In the genomic region with DNA sequence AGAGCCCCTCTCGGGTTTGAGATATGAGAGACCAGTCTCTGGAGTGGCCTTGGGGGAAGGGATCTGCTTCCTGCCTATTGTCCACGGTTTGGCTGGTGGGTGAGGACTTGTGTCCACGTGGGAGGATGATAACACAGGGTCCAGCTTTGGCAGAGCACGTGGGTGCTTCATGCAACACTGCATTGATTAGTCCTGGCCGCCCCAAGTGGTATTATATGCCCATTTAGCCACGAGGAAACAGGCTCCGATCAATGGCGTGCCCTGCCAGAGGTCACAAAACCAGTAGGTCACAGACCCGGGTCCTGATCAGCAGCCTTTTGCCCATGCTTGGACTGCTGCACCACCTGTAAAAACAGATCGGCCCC, we compare ENCODE assay signal across 17 cellular contexts.
"Had no signal": no experiment of that assay in that cellular context is flagged by ENCODE, and none has a peak within 500 bp of the region (broad histone marks: within the 10 kb centered on the region; RNA-seq: fewer than 3 reads in every experiment).

No MANE protein-coding gene starts in this region.

- H3K9me3 ChIP-seq: thyroid gland, upper lobe of right lung had no signal

- H3K36me3 ChIP-seq: left ventricle myocardium inferior, thyroid gland, upper lobe of right lung had no signal

- H3K36me3 Mint-ChIP-seq: activated naive CD4-positive, alpha-beta T cell treated with anti-CD3 and anti-CD28 coated beads, Interleukin-2, amount 50 U/mL, for 72 hours; brain had no signal

- H3K27ac ChIP-seq: left ventricle myocardium inferior, thyroid gland had no signal

- H3K27me3 Mint-ChIP-seq: brain had no signal

- H3K9me3 Mint-ChIP-seq: activated CD4-positive, alpha-beta memory T cell treated with anti-CD3 and anti-CD28 coated beads, Interleukin-2, amount 10 ng/mL, durations not matched to agents 7 days and 5 days; activated CD4-positive, alpha-beta T cell treated with anti-CD3 and anti-CD28 coated beads, Interleukin-2, amount 10 ng/mL, durations not matched to agents 24 days and 14 days; dendritic cell treated with granulocyte-macrophage colony-stimulating factor and Interleukin-4, amounts not matched to agents 40 ng/mL and 50 ng/mL, for 4 days had no signal

- H3K4me1 ChIP-seq: thyroid gland, upper lobe of right lung had no signal

- H3K4me3 ChIP-seq: left ventricle myocardium inferior, thyroid gland, upper lobe of right lung had no signal

- H3K27ac Mint-ChIP-seq: activated CD4-positive, alpha-beta memory T cell treated with anti-CD3 and anti-CD28 coated beads, Interleukin-2, amount 10 ng/mL, durations not matched to agents 7 days and 5 days; activated CD4-positive, alpha-beta T cell treated with anti-CD3 and anti-CD28 coated beads, Interleukin-2, amount 10 ng/mL, durations not matched to agents 24 days and 14 days; activated naive CD4-positive, alpha-beta T cell treated with anti-CD3 and anti-CD28 coated beads, Interleukin-2, amount 50 U/mL, for 72 hours; dendritic cell treated with granulocyte-macrophage colony-stimulating factor and Interleukin-4, amounts not matched to agents 40 ng/mL and 50 ng/mL, for 4 days; nephron; progenitor cell of endocrine pancreas; T-helper 17 cell had no signal

- DNase-seq: activated CD4-positive, CD25-positive, alpha-beta regulatory T cell; aorta; effector CD8-positive, alpha-beta T cell; left ventricle myocardium inferior; occipital lobe; SW 1271; T-helper 17 cell; upper lobe of right lung had no signal

- H3K27me3 ChIP-seq: thyroid gland, upper lobe of right lung had no signal

- ATAC-seq: activated naive CD4-positive, alpha-beta T cell treated with anti-CD3 and anti-CD28 coated beads, Interleukin-2, amount 50 U/mL, for 72 hours; stimulated activated naive CD8-positive, alpha-beta T cell treated with anti-CD3 and anti-CD28 coated beads, Interleukin-15, Interleukin-2, amounts not matched to agents 100 U/mL and 50 U/mL, for 24 hours; T-helper 17 cell had no signal

- H3K4me3 Mint-ChIP-seq: activated CD4-positive, alpha-beta memory T cell treated with anti-CD3 and anti-CD28 coated beads, Interleukin-2, amount 10 ng/mL, durations not matched to agents 7 days and 5 days; activated CD4-positive, alpha-beta T cell treated with anti-CD3 and anti-CD28 coated beads, Interleukin-2, amount 10 ng/mL, durations not matched to agents 24 days and 14 days; brain; dendritic cell treated with granulocyte-macrophage colony-stimulating factor and Interleukin-4, amounts not matched to agents 40 ng/mL and 50 ng/mL, for 4 days; nephron had no signal
